2 cellular contexts compared by ENCODE assay signal in genomic region chr16:55035037-55035436, GRCh38.
TF ChIP-seq lines count a peak whose summit lies in the region.

No MANE protein-coding gene starts in this region.

TF ChIP-seq in SK-N-SH, 30 proteins besides CTCF, POLR2A, EP300 and RAD21:
- TF ChIP-seq PBX3 (IDR thresholded peaks at IDR 0.05) (no peak), SMC3 (IDR thresholded peaks at IDR 0.05; ENCODE audit: low read depth, low read length) (peak; percentile 46)

TF ChIP-seq in SK-N-SH treated with all-trans-retinoic acid at 6 μM for 48 hours, 23 proteins besides CTCF, POLR2A, EP300 and RAD21 (continued from another document):
- TF ChIP-seq POU6F1 (CRISPR knock-in tag; IDR thresholded peaks at IDR 0.05; ENCODE audit: borderline replicate concordance, low read depth), result no peak
- TF ChIP-seq PPARA (CRISPR knock-in tag; IDR thresholded peaks at IDR 0.05; ENCODE audit: borderline replicate concordance), result no peak
- no peak for TF ChIP-seq ZNF8 (CRISPR knock-in tag; IDR thresholded peaks at IDR 0.05)
- no peak for TF ChIP-seq ZFP30 (CRISPR knock-in tag; IDR thresholded peaks at IDR 0.05)
- no peak for TF ChIP-seq RARB (CRISPR knock-in tag; IDR thresholded peaks at IDR 0.05)
- no peak for TF ChIP-seq CSDC2 (CRISPR knock-in tag; IDR thresholded peaks at IDR 0.05)
- TF ChIP-seq, protein P1, sequence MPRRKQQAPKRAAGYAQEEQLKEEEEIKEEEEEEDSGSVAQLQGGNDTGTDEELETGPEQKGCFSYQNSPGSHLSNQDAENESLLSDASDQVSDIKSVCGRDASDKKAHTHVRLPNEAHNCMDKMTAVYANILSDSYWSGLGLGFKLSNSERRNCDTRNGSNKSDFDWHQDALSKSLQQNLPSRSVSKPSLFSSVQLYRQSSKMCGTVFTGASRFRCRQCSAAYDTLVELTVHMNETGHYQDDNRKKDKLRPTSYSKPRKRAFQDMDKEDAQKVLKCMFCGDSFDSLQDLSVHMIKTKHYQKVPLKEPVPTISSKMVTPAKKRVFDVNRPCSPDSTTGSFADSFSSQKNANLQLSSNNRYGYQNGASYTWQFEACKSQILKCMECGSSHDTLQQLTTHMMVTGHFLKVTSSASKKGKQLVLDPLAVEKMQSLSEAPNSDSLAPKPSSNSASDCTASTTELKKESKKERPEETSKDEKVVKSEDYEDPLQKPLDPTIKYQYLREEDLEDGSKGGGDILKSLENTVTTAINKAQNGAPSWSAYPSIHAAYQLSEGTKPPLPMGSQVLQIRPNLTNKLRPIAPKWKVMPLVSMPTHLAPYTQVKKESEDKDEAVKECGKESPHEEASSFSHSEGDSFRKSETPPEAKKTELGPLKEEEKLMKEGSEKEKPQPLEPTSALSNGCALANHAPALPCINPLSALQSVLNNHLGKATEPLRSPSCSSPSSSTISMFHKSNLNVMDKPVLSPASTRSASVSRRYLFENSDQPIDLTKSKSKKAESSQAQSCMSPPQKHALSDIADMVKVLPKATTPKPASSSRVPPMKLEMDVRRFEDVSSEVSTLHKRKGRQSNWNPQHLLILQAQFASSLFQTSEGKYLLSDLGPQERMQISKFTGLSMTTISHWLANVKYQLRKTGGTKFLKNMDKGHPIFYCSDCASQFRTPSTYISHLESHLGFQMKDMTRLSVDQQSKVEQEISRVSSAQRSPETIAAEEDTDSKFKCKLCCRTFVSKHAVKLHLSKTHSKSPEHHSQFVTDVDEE (CRISPR knock-in tag; IDR thresholded peaks at IDR 0.05), result no peak
- no peak for TF ChIP-seq GLIS3 (CRISPR knock-in tag; IDR thresholded peaks at IDR 0.05)
- TF ChIP-seq CSRNP3 (CRISPR knock-in tag; IDR thresholded peaks at IDR 0.05), result no peak
- TF ChIP-seq ZNF565 (CRISPR knock-in tag; conservative IDR thresholded peaks at IDR 0.05; ENCODE audit: low read depth), result no peak
- no peak for TF ChIP-seq ZFP3 (CRISPR knock-in tag; IDR thresholded peaks at IDR 0.05)
- TF ChIP-seq ZC3H10 (CRISPR knock-in tag; IDR thresholded peaks at IDR 0.05), result no peak
- TF ChIP-seq, protein P2, sequence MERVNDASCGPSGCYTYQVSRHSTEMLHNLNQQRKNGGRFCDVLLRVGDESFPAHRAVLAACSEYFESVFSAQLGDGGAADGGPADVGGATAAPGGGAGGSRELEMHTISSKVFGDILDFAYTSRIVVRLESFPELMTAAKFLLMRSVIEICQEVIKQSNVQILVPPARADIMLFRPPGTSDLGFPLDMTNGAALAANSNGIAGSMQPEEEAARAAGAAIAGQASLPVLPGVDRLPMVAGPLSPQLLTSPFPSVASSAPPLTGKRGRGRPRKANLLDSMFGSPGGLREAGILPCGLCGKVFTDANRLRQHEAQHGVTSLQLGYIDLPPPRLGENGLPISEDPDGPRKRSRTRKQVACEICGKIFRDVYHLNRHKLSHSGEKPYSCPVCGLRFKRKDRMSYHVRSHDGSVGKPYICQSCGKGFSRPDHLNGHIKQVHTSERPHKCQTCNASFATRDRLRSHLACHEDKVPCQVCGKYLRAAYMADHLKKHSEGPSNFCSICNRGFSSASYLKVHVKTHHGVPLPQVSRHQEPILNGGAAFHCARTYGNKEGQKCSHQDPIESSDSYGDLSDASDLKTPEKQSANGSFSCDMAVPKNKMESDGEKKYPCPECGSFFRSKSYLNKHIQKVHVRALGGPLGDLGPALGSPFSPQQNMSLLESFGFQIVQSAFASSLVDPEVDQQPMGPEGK (CRISPR knock-in tag; IDR thresholded peaks at IDR 0.05; ENCODE audit: borderline replicate concordance), result no peak
